ENCODE assay signal across 1 cellular context in genomic region chr2:205644018-205644417, GRCh38.
TF ChIP-seq lines count a peak whose summit lies in the region.

No MANE protein-coding gene starts in this region.

TF ChIP-seq in H1, 55 proteins besides CTCF, POLR2A, EP300 and RAD21:
- TF ChIP-seq MAFK (IDR thresholded peaks at IDR 0.05; ENCODE audit: low read depth, low read length) (no peak), POU5F1 (IDR thresholded peaks at IDR 0.05; ENCODE audit: low read depth, low read length) (no peak), TAF1 (IDR thresholded peaks at IDR 0.05; ENCODE audit: low read depth, low read length) (no peak), RXRA (IDR thresholded peaks at IDR 0.05; ENCODE audit: insufficient read depth, low read depth, low read length) (no peak), SIN3A (conservative IDR thresholded peaks at IDR 0.05 in 1 of 2, IDR thresholded peaks at IDR 0.05 in 1 of 2; ENCODE audit: low read depth in 1 of 2, low read length in 2 of 2) (no peak), TAF7 (optimal IDR thresholded peaks at IDR 0.05; ENCODE audit: borderline replicate concordance, low read depth, low read length) (no peak), TBP (IDR thresholded peaks at IDR 0.05; ENCODE audit: low read depth, low read length) (no peak)
